ENCODE assay signal across 9 cellular contexts in the genomic region with DNA sequence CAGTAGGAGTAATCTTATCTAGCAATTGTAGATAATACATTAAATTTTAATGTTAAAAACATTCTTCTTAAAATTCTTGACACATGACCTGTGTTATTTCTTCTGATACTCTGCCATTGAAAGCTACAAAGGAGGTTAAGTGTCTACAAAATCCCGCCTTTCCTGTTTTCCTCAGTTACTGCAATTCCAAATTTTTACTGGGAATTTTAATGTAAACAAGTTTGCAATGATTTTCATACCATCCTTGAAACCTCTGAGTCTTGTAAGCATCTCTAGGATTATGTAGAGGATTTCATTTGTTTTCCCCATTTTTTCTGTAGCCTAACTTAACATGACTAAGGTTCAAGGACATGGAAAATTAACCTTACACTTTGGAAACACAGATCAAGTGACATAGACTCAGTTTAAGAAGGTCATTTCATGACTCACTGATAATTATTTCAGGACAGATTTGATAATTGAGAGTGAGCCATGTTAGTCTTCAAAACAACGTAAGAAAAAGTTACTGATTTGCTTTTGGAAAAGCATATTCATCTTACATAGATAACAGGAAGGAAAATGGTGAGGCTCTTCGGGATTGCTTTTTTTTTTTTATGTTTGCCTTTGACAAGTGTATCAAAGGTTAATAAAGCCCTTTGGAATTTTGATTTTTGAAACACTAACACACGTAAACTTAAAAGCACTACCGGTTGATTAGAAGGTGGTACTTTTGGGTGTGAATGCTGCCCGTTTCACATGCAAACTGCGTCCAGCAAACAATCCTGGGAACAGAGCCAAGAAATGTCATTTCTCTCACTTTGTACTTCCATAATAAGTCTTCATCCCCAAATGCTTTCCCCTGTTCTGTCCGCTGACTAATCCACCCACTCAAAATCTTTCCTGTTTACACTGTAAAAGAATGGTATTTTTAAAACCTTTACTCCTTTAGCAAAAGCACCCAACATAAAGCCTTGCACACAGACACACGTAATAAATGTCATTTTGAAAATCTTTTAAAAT. TPM values are rescaled to one million over a fixed set of nuclear protein-coding genes. Genes with fewer than 3 reads are reported as not detected.
DNase-seq lines count a peak whose midpoint lies in the region; ATAC-seq and TF ChIP-seq lines count a peak whose summit lies in the region.
"Had no signal": no experiment of that assay in that cellular context is flagged by ENCODE, and none has a peak within 500 bp of the region (broad histone marks: within the 10 kb centered on the region; RNA-seq: fewer than 3 reads in every experiment).

No MANE protein-coding gene starts in this region.

- POLR2A ChIA-PET in GM10248 (lab: Yijun Ruan, JAX), result interaction anchor here (0.6 kb wide), 1 partner anchor 49 kb away, joined by 3 read pairs; no protein-coding TSS in a partner anchor

- H3K36me3 ChIP-seq in GM23248 (ENCODE audit: low read depth) (no peaks in the 10 kb centered on the region), RWPE2 (ENCODE audit: low read depth) (no peaks in the 10 kb centered on the region)

- peak overlapping the region; percentile 5; the same call in 1 of the 2 replicates for H2AFZ ChIP-seq in GM23248

- no peaks in the 10 kb centered on the region for H3K9me2 ChIP-seq in GM23248 (ENCODE audit: insufficient read depth)

- DNase-seq in GM23248 (peak; percentile 80), RWPE2 (ENCODE audit: low spot score) (peak; percentile 26), fibroblast of villous mesenchyme (ENCODE audit: low read depth) (peak; percentile 91), retinal pigment epithelial cell (ENCODE audit: low read depth) (peak; percentile 94), NCI-H82 treated with DMSO at 0.1 percent for 48 hours (lab: John Stamatoyannopoulos, UW; ENCODE audit: unreplicated experiment) (no peak), GM10248 (ENCODE audit: extremely low spot score) (no peak)
- DNase-seq in activated T-cell treated with anti-CD3 and anti-CD28 coated beads, Interleukin-2, amount 50 U/mL, for 1 hour, result no peak
- DNase-seq: NCI-H510A treated with DMSO at 0.1 percent for 48 hours had no signal

- H3K79me2 ChIP-seq in GM23248 (ENCODE audit: insufficient read depth), result no peaks in the 10 kb centered on the region

- H3K27ac ChIP-seq in GM23248 (peak overlapping the region; percentile 84), RWPE2 (ENCODE audit: poor library complexity, severe bottlenecking) (peak overlapping the region; percentile 33)

- in situ Hi-C loops in GM23248 (cut with MboI), result loop anchor here (25.0 kb wide), 1 partner anchor 700 kb away; no protein-coding TSS in a partner anchor

- H3K4me3 ChIP-seq in GM23248 (peak overlapping the region; percentile 49), RWPE2 (ENCODE audit: severe bottlenecking) (no peak overlapping the region), fibroblast of villous mesenchyme (ENCODE audit: low read depth, low read length) (peak overlapping the region; percentile 14), retinal pigment epithelial cell (ENCODE audit: low read length) (no peak overlapping the region)

- peak overlapping the region; percentile 10; the same call in 1 of the 2 replicates for H3K9ac ChIP-seq in GM23248

- no peak for TF ChIP-seq CTCF in RWPE2 (IDR thresholded peaks at IDR 0.05; ENCODE audit: poor library complexity, severe bottlenecking)
- TF ChIP-seq CTCF in fibroblast of villous mesenchyme (IDR thresholded peaks at IDR 0.05; ENCODE audit: insufficient read depth, low read depth, low read length), result no peak
- TF ChIP-seq CTCF in retinal pigment epithelial cell (conservative IDR thresholded peaks at IDR 0.05; ENCODE audit: low read depth, low read length), result no peak
- no peak for TF ChIP-seq CTCF in GM10248 (IDR thresholded peaks at IDR 0.05; ENCODE audit: control extremely low read depth, extremely low read depth, low read depth, missing control alignments)

- H3K9me3 ChIP-seq in GM23248 (ENCODE audit: low read depth) (no peaks in the 10 kb centered on the region), RWPE2 (ENCODE audit: severe bottlenecking) (no peaks in the 10 kb centered on the region)

- H4K20me1 ChIP-seq in GM23248 (ENCODE audit: insufficient read depth), result no peaks in the 10 kb centered on the region

- H3F3A ChIP-seq in GM23248 (ENCODE audit: insufficient read depth), result peaks cover 26% of the 10 kb centered on the region; the same call in 1 of the 2 replicates

- H3K27me3 ChIP-seq in GM23248 (replicated peaks; ENCODE audit: insufficient read depth) (no peaks in the 10 kb centered on the region), RWPE2 (ENCODE audit: insufficient read depth, poor library complexity, severe bottlenecking) (no peaks in the 10 kb centered on the region)

- peaks cover 57% of the 10 kb centered on the region for H3K4me1 ChIP-seq in GM23248 (ENCODE audit: insufficient read depth)
- H3K4me1 ChIP-seq in RWPE2 (ENCODE audit: insufficient read depth, poor library complexity, severe bottlenecking), result peaks cover 29% of the 10 kb centered on the region

- CTCF ChIA-PET in GM10248 (lab: Yijun Ruan, JAX), result interaction anchor here (1.3 kb wide), 1 partner anchor 187 kb away, joined by 3 read pairs; no protein-coding TSS in a partner anchor

- 12% methylated on average over 9 of the region's 9 CpGs for WGBS in GM23248 (ENCODE audit: low coverage in 1 of 2, low lambda C conversion rate in 2 of 2, missing lambda C conversion rate in 2 of 2), 2 experiments

- H3K4me2 ChIP-seq in GM23248 (ENCODE audit: unreplicated experiment), result peak overlapping the region; percentile 66

- ATAC-seq in RWPE2 (ENCODE audit: low read depth), result peak; percentile 50
- no peak for ATAC-seq in GM19467 (IDR thresholded peaks at IDR 0.05; ENCODE audit: unreplicated experiment)

RNA-seq across cellular contexts. Expression of a gene that starts 39.4 kb away (rescaled TPM):
- total RNA-seq in GM23248 (2014; rRNA removed; shearing (Covaris generic)), result 115 and 185 TPM in 2 replicates
- 147 and 149 TPM in 2 replicates for polyA plus RNA-seq in GM23248 (2016; fragmentation: Nextera tagmentation; extraction: Ambion mirVana)
- total RNA-seq in fibroblast of villous mesenchyme, result 259 and 370 TPM in 2 replicates

Comparison
In these comparisons a context has a peak if more than half of its experiments do, and no peak if none do; other contexts are left out.
1. DNase-seq: peak in GM23248 (single experiment), RWPE2 (single experiment), fibroblast of villous mesenchyme (single experiment) and retinal pigment epithelial cell (single experiment); none in activated T-cell treated with anti-CD3 and anti-CD28 coated beads, Interleukin-2, amount 50 U/mL, for 1 hour (single experiment), NCI-H82 treated with DMSO at 0.1 percent for 48 hours (single experiment) and GM10248 (single experiment).
2. H3K4me3 ChIP-seq: peak in GM23248 (single experiment) and fibroblast of villous mesenchyme (single experiment); none in RWPE2 (single experiment) and retinal pigment epithelial cell (single experiment).